8 cellular contexts compared by ENCODE assay signal in genomic region chr9:137590469-137591383, GRCh38. TPM values are rescaled to one million over a fixed set of nuclear protein-coding genes. Genes with fewer than 3 reads are reported as not detected.
A peak's percentile ranks its signal among the peaks of the same experiment; 100 is the strongest.
DNase-seq lines count a peak whose midpoint lies in the region; ATAC-seq and TF ChIP-seq lines count a peak whose summit lies in the region.

Gene ZMYND19, minus strand, starts transcription at chr9:137590512. Its CDS starts 249 bp downstream, at chr9:137590263.

- H3K4me3 ChIP-seq in A673 (ENCODE audit: low read depth, low read length, poor library complexity, severe bottlenecking) (peak within 1 kb of the TSS; percentile 94), breast epithelium (peak within 1 kb of the TSS; percentile 62 to 94 (median 74)), spleen (peak within 1 kb of the TSS; percentile 65 to 94 (median 92))

- CTCF ChIA-PET in A673 (lab: Charles Lee) = interaction anchor here (1.4 kb wide), 1 partner anchor 11 kb away, joined by 5 read pairs; no protein-coding TSS in a partner anchor

- peaks cover 0 to 13% (median 9%) of the 10 kb centered on the region in 3 donors for H3K27me3 Mint-ChIP-seq in immature natural killer cell (ENCODE audit: low read depth in 3 of 3)

- no TSS peak for BruUV-seq in A673 (replicated peaks; lab: Mats Ljungman, UMichigan)

- POLR2A ChIA-PET in A673 (lab: Charles Lee; ENCODE audit: low non-redundant PET) = no interaction called here

- H3K9me3 Mint-ChIP-seq in immature natural killer cell = no peaks in the 10 kb centered on the region

- H3K36me3 ChIP-seq in A673 (ENCODE audit: insufficient read depth, low read length, poor library complexity, severe bottlenecking) (peaks cover 29% of the 10 kb centered on the region), breast epithelium (no peaks in the 10 kb centered on the region), spleen (peaks cover 0 to 28% (median 22%) of the 10 kb centered on the region in 6 donors)

- peak within 1 kb of the TSS; percentile 96 for H3K27ac ChIP-seq in A673 (ENCODE audit: low read depth, low read length, poor library complexity, severe bottlenecking)
- H3K27ac ChIP-seq in VCaP = peak within 1 kb of the TSS; percentile 91
- H3K27ac ChIP-seq in breast epithelium = peak within 1 kb of the TSS; percentile 50 to 83
- H3K27ac ChIP-seq in spleen = peak within 1 kb of the TSS in 7 of 8 donors; percentile 29 to 86 (median 74)

- TF ChIP-seq POLR2A in breast epithelium (IDR thresholded peaks at IDR 0.05) (no peak), spleen (IDR thresholded peaks at IDR 0.05) (no peak)

- intact Hi-C loops in A673 (cut with micrococcal nuclease; ENCODE audit: unreplicated experiment) = no loop called here
- intact Hi-C loops in breast epithelium (cut with DNase I; ENCODE audit: low total_unique reads) = no loop called here
- intact Hi-C loops in spleen (cut with DNase I; ENCODE audit: low total_unique reads) = no loop called here

- H3K4me1 Mint-ChIP-seq in immature natural killer cell = peaks cover 11% of the 10 kb centered on the region in 2 donors

- H3K27me3 ChIP-seq in A673 (replicated peaks; ENCODE audit: insufficient read depth, low read depth, low read length, poor library complexity) (no peaks in the 10 kb centered on the region), breast epithelium (no peaks in the 10 kb centered on the region), spleen (replicated peaks in 1 of 7) (no peaks in the 10 kb centered on the region)

- 0 to 2% (median 1%) methylated on average over 42 to 113 of the region's 113 CpGs for WGBS in spleen, 5 donors

- H3K4me3 Mint-ChIP-seq in immature natural killer cell = peak within 1 kb of the TSS; percentile 88 to 99 (median 97)

- H3K9me3 ChIP-seq in A673 (ENCODE audit: low read depth, low read length, poor library complexity, severe bottlenecking) (no peaks in the 10 kb centered on the region), breast epithelium (no peaks in the 10 kb centered on the region), spleen (no peaks in the 10 kb centered on the region)

- TF ChIP-seq CTCF in A673 (conservative IDR thresholded peaks at IDR 0.05; ENCODE audit: low read depth, low read length) = no peak
- TF ChIP-seq CTCF in VCaP (conservative IDR thresholded peaks at IDR 0.05) = peak; percentile 35
- TF ChIP-seq CTCF in breast epithelium (IDR thresholded peaks at IDR 0.05) = no peak
- peak in 2 of 11 experiments; percentile 6 to 9 for TF ChIP-seq CTCF in spleen (IDR thresholded peaks at IDR 0.05 in 8 of 11, conservative IDR thresholded peaks at IDR 0.05 in 3 of 11)

- H3K27ac Mint-ChIP-seq in immature natural killer cell = peak within 1 kb of the TSS; percentile 90 to 97 (median 96)

- ATAC-seq in GM18870 (IDR thresholded peaks at IDR 0.05; ENCODE audit: unreplicated experiment) (peak; percentile 62), HG03103 (IDR thresholded peaks at IDR 0.05; ENCODE audit: low read depth, unreplicated experiment) (peak; percentile 78)

- H3K4me1 ChIP-seq in A673 (ENCODE audit: insufficient read depth, low read length, poor library complexity, severe bottlenecking) = peaks cover 7% of the 10 kb centered on the region
- H3K4me1 ChIP-seq in breast epithelium = peaks cover 6 to 8% of the 10 kb centered on the region in 2 donors
- peaks cover 6 to 48% (median 26%) of the 10 kb centered on the region in 6 donors for H3K4me1 ChIP-seq in spleen

- peaks cover 0 to 12% (median 6%) of the 10 kb centered on the region in 3 donors for H3K36me3 Mint-ChIP-seq in immature natural killer cell

- DNase-seq in A673 (ENCODE audit: low spot score) (peak; percentile 93), NCI-H2171 treated with DMSO at 0.1 percent for 48 hours (lab: John Stamatoyannopoulos, UW) (peak; percentile 89), breast epithelium (ENCODE audit: low spot score in 2 of 2) (peak; percentile 84 to 87), immature natural killer cell (peak; percentile 91 to 94 (median 93)), spleen (peak; percentile 95)

RNA-seq across cellular contexts. Expression of gene ZMYND19, which starts in this region (rescaled TPM):
- total RNA-seq in A673 (2021) = 68.0 and 75.3 TPM in 2 replicates
- total RNA-seq in breast epithelium = 10 to 100 TPM in 2 of 3 donors, 1 to 10 TPM in 1; 9.4 to 17.7 (median 16.5) TPM
- polyA plus RNA-seq in immature natural killer cell = 1 to 10 TPM; 1.5 to 7.0 (median 3.3) TPM
- 10 to 100 TPM; 12.7 to 17.5 (median 15.3) TPM for total RNA-seq in spleen
- 10 to 100 TPM; 17.7 to 24.1 (median 17.8) TPM for polyA plus RNA-seq in spleen

Comparison
In these comparisons a context has a peak if more than half of its experiments do, and no peak if none do; other contexts are left out.
1. Peak in every context shown above with its lines: DNase-seq, ATAC-seq, H3K4me3 ChIP-seq and H3K27ac ChIP-seq.